In the genomic region with DNA sequence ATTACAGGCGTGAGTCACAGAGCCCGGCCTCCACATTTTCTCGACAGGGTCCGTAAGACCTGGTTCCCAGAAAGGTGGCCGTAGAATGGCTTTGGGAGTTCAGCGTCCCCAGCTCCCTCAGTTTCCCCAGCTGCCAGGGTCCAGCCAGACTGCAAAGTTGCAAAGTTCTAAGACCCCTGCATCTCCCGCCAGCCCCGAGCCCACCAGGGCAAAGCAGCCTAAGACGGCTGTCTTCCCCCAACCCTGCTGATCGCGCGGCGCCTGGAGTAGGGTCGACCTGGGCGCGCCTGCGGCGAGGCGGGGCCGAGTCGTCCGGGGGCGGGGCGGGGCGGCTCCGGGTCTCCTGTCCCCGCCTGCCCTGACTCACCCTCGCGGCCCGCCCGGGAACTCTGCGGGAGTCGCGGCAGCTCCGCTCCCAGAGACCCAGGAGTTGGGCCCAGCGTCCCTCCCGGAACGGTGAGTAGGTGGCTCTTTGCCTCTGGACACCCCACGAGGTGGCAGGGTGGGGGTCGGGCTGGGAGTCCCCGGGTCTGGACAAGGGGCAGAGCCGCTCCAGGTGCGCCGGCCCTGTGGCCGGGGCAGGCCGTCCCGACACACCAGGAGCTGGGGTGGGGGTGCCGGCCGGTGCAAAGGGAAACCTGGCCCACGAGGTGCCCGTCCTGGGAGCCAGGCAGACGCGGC, we compare ENCODE assay signal across 1 cellular context.
TF ChIP-seq lines count a peak whose summit lies in the region.

A gene (plus strand): TSS at position 366 of the 681 bp plus-strand sequence. CDS start 7,094 bp downstream, outside the sequence.

TF ChIP-seq in HepG2, 621 proteins besides CTCF, POLR2A, EP300 and RAD21 (continued from another document and continues in another):
- TF ChIP-seq, protein P1, sequence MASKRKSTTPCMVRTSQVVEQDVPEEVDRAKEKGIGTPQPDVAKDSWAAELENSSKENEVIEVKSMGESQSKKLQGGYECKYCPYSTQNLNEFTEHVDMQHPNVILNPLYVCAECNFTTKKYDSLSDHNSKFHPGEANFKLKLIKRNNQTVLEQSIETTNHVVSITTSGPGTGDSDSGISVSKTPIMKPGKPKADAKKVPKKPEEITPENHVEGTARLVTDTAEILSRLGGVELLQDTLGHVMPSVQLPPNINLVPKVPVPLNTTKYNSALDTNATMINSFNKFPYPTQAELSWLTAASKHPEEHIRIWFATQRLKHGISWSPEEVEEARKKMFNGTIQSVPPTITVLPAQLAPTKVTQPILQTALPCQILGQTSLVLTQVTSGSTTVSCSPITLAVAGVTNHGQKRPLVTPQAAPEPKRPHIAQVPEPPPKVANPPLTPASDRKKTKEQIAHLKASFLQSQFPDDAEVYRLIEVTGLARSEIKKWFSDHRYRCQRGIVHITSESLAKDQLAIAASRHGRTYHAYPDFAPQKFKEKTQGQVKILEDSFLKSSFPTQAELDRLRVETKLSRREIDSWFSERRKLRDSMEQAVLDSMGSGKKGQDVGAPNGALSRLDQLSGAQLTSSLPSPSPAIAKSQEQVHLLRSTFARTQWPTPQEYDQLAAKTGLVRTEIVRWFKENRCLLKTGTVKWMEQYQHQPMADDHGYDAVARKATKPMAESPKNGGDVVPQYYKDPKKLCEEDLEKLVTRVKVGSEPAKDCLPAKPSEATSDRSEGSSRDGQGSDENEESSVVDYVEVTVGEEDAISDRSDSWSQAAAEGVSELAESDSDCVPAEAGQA (IDR thresholded peaks at IDR 0.05; ENCODE audit: low read depth), result no peak
- TF ChIP-seq, protein P1 (CRISPR knock-in tag; IDR thresholded peaks at IDR 0.05; ENCODE audit: borderline replicate concordance), result peak; percentile 40; the same call in 1 of the 2 replicates
- TF ChIP-seq RFXAP (CRISPR knock-in tag; IDR thresholded peaks at IDR 0.05; ENCODE audit: borderline replicate concordance) (no peak), PCBP1 (IDR thresholded peaks at IDR 0.05; ENCODE audit: borderline replicate concordance, low read depth, low read length) (no peak), CENPX (CRISPR knock-in tag; IDR thresholded peaks at IDR 0.05) (0 out of 2 replicates have a peak, but pooled peaks have one; percentile 66), MEF2D (CRISPR knock-in tag; IDR thresholded peaks at IDR 0.05) (peak; percentile 46; the same call in 1 of the 2 replicates), BRD4 (CRISPR knock-in tag; IDR thresholded peaks at IDR 0.05) (no peak), ZFP36 (IDR thresholded peaks at IDR 0.05; ENCODE audit: borderline replicate concordance, low read depth, low read length, partially characterized antibody) (no peak), U2AF1 (optimal IDR thresholded peaks at IDR 0.05; ENCODE audit: low read depth, low read length) (no peak), ZSCAN20 (CRISPR knock-in tag; IDR thresholded peaks at IDR 0.05; ENCODE audit: borderline replicate concordance) (0 out of 2 replicates have a peak, but pooled peaks have one; percentile 38), KDM3A (CRISPR knock-in tag; IDR thresholded peaks at IDR 0.05; ENCODE audit: low read depth) (peak; percentile 27; the same call in 1 of the 2 replicates), ZBTB20 (CRISPR knock-in tag; IDR thresholded peaks at IDR 0.05; ENCODE audit: borderline replicate concordance, low read depth) (no peak), ZNF367 (CRISPR knock-in tag; IDR thresholded peaks at IDR 0.05; ENCODE audit: borderline replicate concordance) (no peak), SP5 (CRISPR knock-in tag; IDR thresholded peaks at IDR 0.05; ENCODE audit: borderline replicate concordance, low read depth) (peak; percentile 72), ZBTB1 (CRISPR knock-in tag; IDR thresholded peaks at IDR 0.05; ENCODE audit: borderline replicate concordance) (no peak), MED8 (CRISPR knock-in tag; IDR thresholded peaks at IDR 0.05; ENCODE audit: insufficient replicate concordance) (no peak), PHF5A (CRISPR knock-in tag; IDR thresholded peaks at IDR 0.05; ENCODE audit: low read depth, unreplicated experiment) (no peak), ZNF234 (CRISPR knock-in tag; conservative IDR thresholded peaks at IDR 0.05) (no peak), ZNF629 (CRISPR knock-in tag; conservative IDR thresholded peaks at IDR 0.05) (no peak), ZNF713 (CRISPR knock-in tag; IDR thresholded peaks at IDR 0.05) (no peak), ZNF260 (CRISPR knock-in tag; IDR thresholded peaks at IDR 0.05; ENCODE audit: borderline replicate concordance, low read depth) (no peak), STAT5B (CRISPR knock-in tag; IDR thresholded peaks at IDR 0.05) (no peak), ZSCAN29 (CRISPR knock-in tag; conservative IDR thresholded peaks at IDR 0.05) (0 out of 2 replicates have a peak, but pooled peaks have one; percentile 30), MTA1 (CRISPR knock-in tag; IDR thresholded peaks at IDR 0.05; ENCODE audit: borderline replicate concordance) (peak; percentile 46; the same call in 1 of the 2 replicates), SRSF4 (IDR thresholded peaks at IDR 0.05; ENCODE audit: low read depth, low read length, poor library complexity, severe bottlenecking) (no peak), ZNF570 (CRISPR knock-in tag; IDR thresholded peaks at IDR 0.05; ENCODE audit: borderline replicate concordance) (no peak), ZNF737 (CRISPR knock-in tag; IDR thresholded peaks at IDR 0.05; ENCODE audit: borderline replicate concordance) (no peak), ZBTB3 (CRISPR knock-in tag; IDR thresholded peaks at IDR 0.05; ENCODE audit: borderline replicate concordance, low read depth) (no peak), ZNF7 (CRISPR knock-in tag; IDR thresholded peaks at IDR 0.05) (no peak), GPN1 (CRISPR knock-in tag; IDR thresholded peaks at IDR 0.05; ENCODE audit: borderline replicate concordance) (no peak), ZNF430 (CRISPR knock-in tag; IDR thresholded peaks at IDR 0.05) (no peak; the same call in none of the 2 replicates), SALL1 (CRISPR knock-in tag; IDR thresholded peaks at IDR 0.05) (peak; percentile 49; the same call in 1 of the 2 replicates)
- TF ChIP-seq, protein P2, sequence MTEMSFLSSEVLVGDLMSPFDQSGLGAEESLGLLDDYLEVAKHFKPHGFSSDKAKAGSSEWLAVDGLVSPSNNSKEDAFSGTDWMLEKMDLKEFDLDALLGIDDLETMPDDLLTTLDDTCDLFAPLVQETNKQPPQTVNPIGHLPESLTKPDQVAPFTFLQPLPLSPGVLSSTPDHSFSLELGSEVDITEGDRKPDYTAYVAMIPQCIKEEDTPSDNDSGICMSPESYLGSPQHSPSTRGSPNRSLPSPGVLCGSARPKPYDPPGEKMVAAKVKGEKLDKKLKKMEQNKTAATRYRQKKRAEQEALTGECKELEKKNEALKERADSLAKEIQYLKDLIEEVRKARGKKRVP (CRISPR knock-in tag; IDR thresholded peaks at IDR 0.05), result no peak
- TF ChIP-seq, protein P3, sequence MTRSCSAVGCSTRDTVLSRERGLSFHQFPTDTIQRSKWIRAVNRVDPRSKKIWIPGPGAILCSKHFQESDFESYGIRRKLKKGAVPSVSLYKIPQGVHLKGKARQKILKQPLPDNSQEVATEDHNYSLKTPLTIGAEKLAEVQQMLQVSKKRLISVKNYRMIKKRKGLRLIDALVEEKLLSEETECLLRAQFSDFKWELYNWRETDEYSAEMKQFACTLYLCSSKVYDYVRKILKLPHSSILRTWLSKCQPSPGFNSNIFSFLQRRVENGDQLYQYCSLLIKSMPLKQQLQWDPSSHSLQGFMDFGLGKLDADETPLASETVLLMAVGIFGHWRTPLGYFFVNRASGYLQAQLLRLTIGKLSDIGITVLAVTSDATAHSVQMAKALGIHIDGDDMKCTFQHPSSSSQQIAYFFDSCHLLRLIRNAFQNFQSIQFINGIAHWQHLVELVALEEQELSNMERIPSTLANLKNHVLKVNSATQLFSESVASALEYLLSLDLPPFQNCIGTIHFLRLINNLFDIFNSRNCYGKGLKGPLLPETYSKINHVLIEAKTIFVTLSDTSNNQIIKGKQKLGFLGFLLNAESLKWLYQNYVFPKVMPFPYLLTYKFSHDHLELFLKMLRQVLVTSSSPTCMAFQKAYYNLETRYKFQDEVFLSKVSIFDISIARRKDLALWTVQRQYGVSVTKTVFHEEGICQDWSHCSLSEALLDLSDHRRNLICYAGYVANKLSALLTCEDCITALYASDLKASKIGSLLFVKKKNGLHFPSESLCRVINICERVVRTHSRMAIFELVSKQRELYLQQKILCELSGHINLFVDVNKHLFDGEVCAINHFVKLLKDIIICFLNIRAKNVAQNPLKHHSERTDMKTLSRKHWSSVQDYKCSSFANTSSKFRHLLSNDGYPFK (CRISPR knock-in tag; IDR thresholded peaks at IDR 0.05; ENCODE audit: borderline replicate concordance), result no peak
- TF ChIP-seq, protein P4, sequence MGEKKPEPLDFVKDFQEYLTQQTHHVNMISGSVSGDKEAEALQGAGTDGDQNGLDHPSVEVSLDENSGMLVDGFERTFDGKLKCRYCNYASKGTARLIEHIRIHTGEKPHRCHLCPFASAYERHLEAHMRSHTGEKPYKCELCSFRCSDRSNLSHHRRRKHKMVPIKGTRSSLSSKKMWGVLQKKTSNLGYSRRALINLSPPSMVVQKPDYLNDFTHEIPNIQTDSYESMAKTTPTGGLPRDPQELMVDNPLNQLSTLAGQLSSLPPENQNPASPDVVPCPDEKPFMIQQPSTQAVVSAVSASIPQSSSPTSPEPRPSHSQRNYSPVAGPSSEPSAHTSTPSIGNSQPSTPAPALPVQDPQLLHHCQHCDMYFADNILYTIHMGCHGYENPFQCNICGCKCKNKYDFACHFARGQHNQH (CRISPR knock-in tag; IDR thresholded peaks at IDR 0.05), result no peak
- TF ChIP-seq, protein P5, sequence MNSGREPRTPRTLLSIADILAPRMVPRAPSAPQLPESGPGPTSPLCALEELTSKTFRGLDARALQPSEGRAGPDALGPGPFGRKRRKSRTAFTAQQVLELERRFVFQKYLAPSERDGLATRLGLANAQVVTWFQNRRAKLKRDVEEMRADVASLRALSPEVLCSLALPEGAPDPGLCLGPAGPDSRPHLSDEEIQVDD (CRISPR knock-in tag; IDR thresholded peaks at IDR 0.05; ENCODE audit: borderline replicate concordance), result no peak
- TF ChIP-seq, protein P6, sequence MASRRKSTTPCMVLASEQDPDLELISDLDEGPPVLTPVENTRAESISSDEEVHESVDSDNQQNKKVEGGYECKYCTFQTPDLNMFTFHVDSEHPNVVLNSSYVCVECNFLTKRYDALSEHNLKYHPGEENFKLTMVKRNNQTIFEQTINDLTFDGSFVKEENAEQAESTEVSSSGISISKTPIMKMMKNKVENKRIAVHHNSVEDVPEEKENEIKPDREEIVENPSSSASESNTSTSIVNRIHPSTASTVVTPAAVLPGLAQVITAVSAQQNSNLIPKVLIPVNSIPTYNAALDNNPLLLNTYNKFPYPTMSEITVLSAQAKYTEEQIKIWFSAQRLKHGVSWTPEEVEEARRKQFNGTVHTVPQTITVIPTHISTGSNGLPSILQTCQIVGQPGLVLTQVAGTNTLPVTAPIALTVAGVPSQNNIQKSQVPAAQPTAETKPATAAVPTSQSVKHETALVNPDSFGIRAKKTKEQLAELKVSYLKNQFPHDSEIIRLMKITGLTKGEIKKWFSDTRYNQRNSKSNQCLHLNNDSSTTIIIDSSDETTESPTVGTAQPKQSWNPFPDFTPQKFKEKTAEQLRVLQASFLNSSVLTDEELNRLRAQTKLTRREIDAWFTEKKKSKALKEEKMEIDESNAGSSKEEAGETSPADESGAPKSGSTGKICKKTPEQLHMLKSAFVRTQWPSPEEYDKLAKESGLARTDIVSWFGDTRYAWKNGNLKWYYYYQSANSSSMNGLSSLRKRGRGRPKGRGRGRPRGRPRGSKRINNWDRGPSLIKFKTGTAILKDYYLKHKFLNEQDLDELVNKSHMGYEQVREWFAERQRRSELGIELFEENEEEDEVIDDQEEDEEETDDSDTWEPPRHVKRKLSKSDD (CRISPR knock-in tag; IDR thresholded peaks at IDR 0.05; ENCODE audit: low read depth), result no peak
- TF ChIP-seq, protein P7, sequence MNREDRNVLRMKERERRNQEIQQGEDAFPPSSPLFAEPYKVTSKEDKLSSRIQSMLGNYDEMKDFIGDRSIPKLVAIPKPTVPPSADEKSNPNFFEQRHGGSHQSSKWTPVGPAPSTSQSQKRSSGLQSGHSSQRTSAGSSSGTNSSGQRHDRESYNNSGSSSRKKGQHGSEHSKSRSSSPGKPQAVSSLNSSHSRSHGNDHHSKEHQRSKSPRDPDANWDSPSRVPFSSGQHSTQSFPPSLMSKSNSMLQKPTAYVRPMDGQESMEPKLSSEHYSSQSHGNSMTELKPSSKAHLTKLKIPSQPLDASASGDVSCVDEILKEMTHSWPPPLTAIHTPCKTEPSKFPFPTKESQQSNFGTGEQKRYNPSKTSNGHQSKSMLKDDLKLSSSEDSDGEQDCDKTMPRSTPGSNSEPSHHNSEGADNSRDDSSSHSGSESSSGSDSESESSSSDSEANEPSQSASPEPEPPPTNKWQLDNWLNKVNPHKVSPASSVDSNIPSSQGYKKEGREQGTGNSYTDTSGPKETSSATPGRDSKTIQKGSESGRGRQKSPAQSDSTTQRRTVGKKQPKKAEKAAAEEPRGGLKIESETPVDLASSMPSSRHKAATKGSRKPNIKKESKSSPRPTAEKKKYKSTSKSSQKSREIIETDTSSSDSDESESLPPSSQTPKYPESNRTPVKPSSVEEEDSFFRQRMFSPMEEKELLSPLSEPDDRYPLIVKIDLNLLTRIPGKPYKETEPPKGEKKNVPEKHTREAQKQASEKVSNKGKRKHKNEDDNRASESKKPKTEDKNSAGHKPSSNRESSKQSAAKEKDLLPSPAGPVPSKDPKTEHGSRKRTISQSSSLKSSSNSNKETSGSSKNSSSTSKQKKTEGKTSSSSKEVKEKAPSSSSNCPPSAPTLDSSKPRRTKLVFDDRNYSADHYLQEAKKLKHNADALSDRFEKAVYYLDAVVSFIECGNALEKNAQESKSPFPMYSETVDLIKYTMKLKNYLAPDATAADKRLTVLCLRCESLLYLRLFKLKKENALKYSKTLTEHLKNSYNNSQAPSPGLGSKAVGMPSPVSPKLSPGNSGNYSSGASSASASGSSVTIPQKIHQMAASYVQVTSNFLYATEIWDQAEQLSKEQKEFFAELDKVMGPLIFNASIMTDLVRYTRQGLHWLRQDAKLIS (CRISPR knock-in tag; IDR thresholded peaks at IDR 0.05), result no peak
